Comparison of ENCODE assay signal across 10 cellular contexts in genomic region chrX:37776283-37776986, GRCh38. TPM values are rescaled to one million over a fixed set of nuclear protein-coding genes. Genes with fewer than 3 reads are reported as not detected.
DNase-seq lines count a peak whose midpoint lies in the region; ATAC-seq and TF ChIP-seq lines count a peak whose summit lies in the region.
"Had no signal": no experiment of that assay in that cellular context is flagged by ENCODE, and none has a peak within 500 bp of the region (broad histone marks: within the 10 kb centered on the region; RNA-seq: fewer than 3 reads in every experiment).

No MANE protein-coding gene starts in this region.

- intact Hi-C loops in dendritic cell treated with granulocyte-macrophage colony-stimulating factor and Interleukin-4, amounts not matched to agents 40 ng/mL and 50 ng/mL, for 4 days (cut with micrococcal nuclease), result no loop called here
- intact Hi-C loops in stomach (cut with DNase I; ENCODE audit: low total_unique reads) (no loop called here), testis (cut with DNase I; ENCODE audit: low total_unique reads) (no loop called here)

- H3K4me3 Mint-ChIP-seq in dendritic cell treated with granulocyte-macrophage colony-stimulating factor and Interleukin-4, amounts not matched to agents 40 ng/mL and 50 ng/mL, for 4 days, result no peak overlapping the region

- no peak overlapping the region for H3K27ac ChIP-seq in stomach
- no peak overlapping the region for H3K27ac ChIP-seq in testis

- no peaks in the 10 kb centered on the region for H3K9me3 Mint-ChIP-seq in dendritic cell treated with granulocyte-macrophage colony-stimulating factor and Interleukin-4, amounts not matched to agents 40 ng/mL and 50 ng/mL, for 4 days

- peak overlapping the region; percentile 63 for H3K27ac Mint-ChIP-seq in dendritic cell treated with granulocyte-macrophage colony-stimulating factor and Interleukin-4, amounts not matched to agents 40 ng/mL and 50 ng/mL, for 4 days

- peaks cover 21% of the 10 kb centered on the region for H3K4me1 Mint-ChIP-seq in dendritic cell treated with granulocyte-macrophage colony-stimulating factor and Interleukin-4, amounts not matched to agents 40 ng/mL and 50 ng/mL, for 4 days (ENCODE audit: low read depth)

- H3K9me3 ChIP-seq in stomach (no peaks in the 10 kb centered on the region), testis (no peaks in the 10 kb centered on the region)

- H3K36me3 ChIP-seq in stomach, result no peaks in the 10 kb centered on the region
- no peaks in the 10 kb centered on the region for H3K36me3 ChIP-seq in testis (ENCODE audit: low read depth, missing control alignments)

- H3K36me3 Mint-ChIP-seq in dendritic cell treated with granulocyte-macrophage colony-stimulating factor and Interleukin-4, amounts not matched to agents 40 ng/mL and 50 ng/mL, for 4 days (ENCODE audit: low read depth), result peaks cover 3% of the 10 kb centered on the region

- DNase-seq in H4 (ENCODE audit: low spot score), result no peak
- DNase-seq in stomach, result no peak
- no peak for DNase-seq in NCI-H510A treated with DMSO at 0.1 percent for 48 hours (lab: John Stamatoyannopoulos, UW)
- no peak for DNase-seq in testis
- DNase-seq: foreskin melanocyte had no signal

- H3K27me3 Mint-ChIP-seq in dendritic cell treated with granulocyte-macrophage colony-stimulating factor and Interleukin-4, amounts not matched to agents 40 ng/mL and 50 ng/mL, for 4 days, result no peaks in the 10 kb centered on the region

- ATAC-seq in GM18519 (IDR thresholded peaks at IDR 0.05; ENCODE audit: low FRiP score, unreplicated experiment) (peak; percentile 39), GM21515 (IDR thresholded peaks at IDR 0.05; ENCODE audit: unreplicated experiment) (peak; percentile 64), HG03469 (IDR thresholded peaks at IDR 0.05; ENCODE audit: unreplicated experiment) (peak; percentile 59)
- ATAC-seq: Right ventricle myocardium inferior had no signal

- H3K27me3 ChIP-seq in stomach, result no peaks in the 10 kb centered on the region
- no peaks in the 10 kb centered on the region for H3K27me3 ChIP-seq in testis

- no peak overlapping the region for H3K4me3 ChIP-seq in stomach
- no peak overlapping the region for H3K4me3 ChIP-seq in testis

- TF ChIP-seq POLR2A in stomach (IDR thresholded peaks at IDR 0.05), result no peak
- no peak for TF ChIP-seq POLR2A in testis (IDR thresholded peaks at IDR 0.05)

- no peak for TF ChIP-seq EP300 in stomach (IDR thresholded peaks at IDR 0.05)

- TF ChIP-seq CTCF in stomach (IDR thresholded peaks at IDR 0.05) (no peak), testis (IDR thresholded peaks at IDR 0.05) (no peak)

- H3K4me1 ChIP-seq in stomach, result no peaks in the 10 kb centered on the region
- H3K4me1 ChIP-seq in testis, result no peaks in the 10 kb centered on the region

RNA-seq across cellular contexts. Expression of gene CYBB, which starts 3.4 kb away (rescaled TPM):
- 0.02 and 0.23 TPM in 2 replicates for total RNA-seq in H4 (2014; rRNA removed; shearing (Covaris generic))
- 10 to 100 TPM in 1 of 5 donors, 1 to 10 TPM in 3, under 1 TPM in 1; 0.58 to 24.4 (median 3.1) TPM for total RNA-seq in stomach
- polyA plus RNA-seq in stomach, result 1 to 10 TPM; 1.7 to 4.7 (median 3.8) TPM
- 1 to 10 TPM; 1.3 to 4.2 TPM for total RNA-seq in testis
- polyA plus RNA-seq in testis (ENCODE audit: insufficient read depth, low read depth, low replicate concordance), result 15.7 TPM
